In the genomic region with DNA sequence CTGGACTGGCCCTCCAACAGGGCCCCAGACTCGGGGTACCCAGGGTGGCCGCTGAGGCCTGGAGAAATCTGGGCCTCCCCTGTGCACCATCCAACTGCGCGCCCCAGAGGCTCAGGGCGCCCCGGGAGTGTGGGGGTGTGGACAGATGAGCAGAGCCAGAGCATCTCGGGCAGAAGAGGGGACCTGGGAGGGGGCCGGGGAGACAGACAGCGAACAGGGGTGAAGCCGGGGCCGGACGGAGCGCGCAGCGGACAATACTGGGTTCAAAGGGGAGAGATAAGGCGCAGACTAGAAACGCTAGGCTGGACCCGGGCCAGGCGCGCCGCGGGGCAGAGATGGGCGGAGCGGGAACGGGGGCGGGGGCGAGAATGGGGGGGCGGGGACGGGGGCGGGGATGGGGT, we compare ENCODE assay signal across 8 cellular contexts. TPM values are rescaled to one million over a fixed set of nuclear protein-coding genes. Genes with fewer than 3 reads are reported as not detected.
A peak's percentile ranks its signal among the peaks of the same experiment; 100 is the strongest.
DNase-seq lines count a peak whose midpoint lies in the region; ATAC-seq, FAIRE-seq and TF ChIP-seq lines count a peak whose summit lies in the region.

No MANE protein-coding gene starts in this region.

- peaks cover 34% of the 10 kb centered on the region for H3K79me2 ChIP-seq in OCI-LY3 (ENCODE audit: low read length)

- no peak for TF ChIP-seq CTCF in AG04450 (IDR thresholded peaks at IDR 0.05; ENCODE audit: low read depth, low read length)
- no peak for TF ChIP-seq CTCF in OCI-LY3 (IDR thresholded peaks at IDR 0.05; ENCODE audit: low read depth, low read length)
- TF ChIP-seq CTCF in endothelial cell (IDR thresholded peaks at IDR 0.05; ENCODE audit: unreplicated experiment): no peak
- TF ChIP-seq CTCF in neural crest cell (conservative IDR thresholded peaks at IDR 0.05): no peak

- peaks cover 18% of the 10 kb centered on the region for H3K4me1 ChIP-seq in OCI-LY3 (ENCODE audit: low read length)

- H3K27ac ChIP-seq in AG04450 (ENCODE audit: low read depth, low read length): no peak overlapping the region
- peak overlapping the region; percentile 45 for H3K27ac ChIP-seq in OCI-LY3 (ENCODE audit: low read length)

- H3K4me1 Mint-ChIP-seq in endothelial cell (ENCODE audit: unreplicated experiment) (peaks cover 9% of the 10 kb centered on the region), neural crest cell (peaks cover 26% of the 10 kb centered on the region)

- H3K4me3 ChIP-seq in AG04450 (ENCODE audit: low read depth, low read length): peak overlapping the region; percentile 44
- H3K4me3 ChIP-seq in OCI-LY3 (ENCODE audit: low read length): peak overlapping the region; percentile 85

- H3K4me3 Mint-ChIP-seq in endothelial cell (ENCODE audit: unreplicated experiment): peak overlapping the region; percentile 82
- peak overlapping the region; percentile 69 for H3K4me3 Mint-ChIP-seq in neural crest cell

- no peak for FAIRE-seq in urothelium cell line (lab: Jason Lieb, UNC)

- CTCF ChIA-PET in AG04450 (lab: Charles Lee): interaction anchor here (0.8 kb wide), 1 partner anchor 207 kb away, joined by 4 read pairs; no protein-coding TSS in a partner anchor

- no peak overlapping the region for H3K27ac Mint-ChIP-seq in endothelial cell (ENCODE audit: unreplicated experiment)
- H3K27ac Mint-ChIP-seq in neural crest cell (ENCODE audit: unreplicated experiment): peak overlapping the region; percentile 81

- peaks cover 17% of the 10 kb centered on the region for H4K20me1 ChIP-seq in OCI-LY3 (ENCODE audit: insufficient read depth, low read length)

- H3K36me3 Mint-ChIP-seq in endothelial cell (ENCODE audit: low read depth, unreplicated experiment) (peaks cover 5% of the 10 kb centered on the region), neural crest cell (ENCODE audit: low read depth) (no peaks in the 10 kb centered on the region)

- peaks cover 28% of the 10 kb centered on the region for H3K27me3 ChIP-seq in AG04450 (ENCODE audit: control insufficient read depth, insufficient read depth, low read length)
- no peaks in the 10 kb centered on the region for H3K27me3 ChIP-seq in OCI-LY3 (ENCODE audit: low read depth, low read length)

- peak overlapping the region; percentile 77 for H3K9ac ChIP-seq in OCI-LY3 (ENCODE audit: low read length)

- peaks cover 5% of the 10 kb centered on the region for H3K36me3 ChIP-seq in OCI-LY3 (replicated peaks; ENCODE audit: low read depth, low read length)

- H2AFZ ChIP-seq in OCI-LY3 (ENCODE audit: low read depth, low read length): 0 out of 2 replicates have a peak overlapping the region, but pooled peaks have one; percentile 34

- POLR2A ChIA-PET in AG04450 (lab: Yijun Ruan, JAX): no interaction called here

- no peak for DNase-seq in AG04450 (ENCODE audit: low read depth, low spot score)
- no peak for DNase-seq in endothelial cell (ENCODE audit: low spot score)
- DNase-seq in neural crest cell (ENCODE audit: low read depth, low spot score): no peak
- no peak for DNase-seq in NCI-H146 (lab: John Stamatoyannopoulos, UW)
- DNase-seq in SW480 (ENCODE audit: low spot score): no peak
- no peak for DNase-seq in urothelium cell line (ENCODE audit: low spot score)

- H3K4me2 ChIP-seq in OCI-LY3 (ENCODE audit: low read length): peak overlapping the region; percentile 89

- peaks cover 4% of the 10 kb centered on the region for H3K27me3 Mint-ChIP-seq in endothelial cell (ENCODE audit: unreplicated experiment)
- H3K27me3 Mint-ChIP-seq in neural crest cell (ENCODE audit: low read depth): peaks cover 16% of the 10 kb centered on the region

- peak; percentile 17 for ATAC-seq in GM21447 (IDR thresholded peaks at IDR 0.05; ENCODE audit: unreplicated experiment)

- no peaks in the 10 kb centered on the region for H3K9me3 Mint-ChIP-seq in endothelial cell (ENCODE audit: unreplicated experiment)
- no peaks in the 10 kb centered on the region for H3K9me3 Mint-ChIP-seq in neural crest cell

- H3K9me3 ChIP-seq in AG04450 (ENCODE audit: control insufficient read depth, insufficient read depth, low read length) (peaks cover 6% of the 10 kb centered on the region; the same call in 1 of the 2 replicates), OCI-LY3 (ENCODE audit: insufficient read depth, low read length) (no peaks in the 10 kb centered on the region)

RNA-seq across cellular contexts. Expression of a gene that starts 0.5 kb away (rescaled TPM):
- polyA plus RNA-seq in AG04450 (2011; rRNA removed): 4.7 and 5.4 TPM in 2 replicates
- polyA minus RNA-seq in AG04450 (2011; rRNA and poly(A)+ RNA removed): 4.3 and 7.6 TPM in 2 replicates
- total RNA-seq in endothelial cell (ENCODE audit: unreplicated experiment) (34.2 TPM), neural crest cell (30.0 and 31.3 TPM in 2 replicates)

RNA-seq across cellular contexts. Expression of a gene that starts 59.3 kb away (rescaled TPM):
- not detected in 2 replicates for polyA plus RNA-seq in AG04450 (2011; rRNA removed)
- polyA minus RNA-seq in AG04450 (2011; rRNA and poly(A)+ RNA removed): not detected in 2 replicates
- total RNA-seq in endothelial cell (ENCODE audit: unreplicated experiment): 15.5 TPM
- total RNA-seq in neural crest cell: 12.8 and 13.9 TPM in 2 replicates
